8 cellular contexts compared by ENCODE assay signal in the genomic region with DNA sequence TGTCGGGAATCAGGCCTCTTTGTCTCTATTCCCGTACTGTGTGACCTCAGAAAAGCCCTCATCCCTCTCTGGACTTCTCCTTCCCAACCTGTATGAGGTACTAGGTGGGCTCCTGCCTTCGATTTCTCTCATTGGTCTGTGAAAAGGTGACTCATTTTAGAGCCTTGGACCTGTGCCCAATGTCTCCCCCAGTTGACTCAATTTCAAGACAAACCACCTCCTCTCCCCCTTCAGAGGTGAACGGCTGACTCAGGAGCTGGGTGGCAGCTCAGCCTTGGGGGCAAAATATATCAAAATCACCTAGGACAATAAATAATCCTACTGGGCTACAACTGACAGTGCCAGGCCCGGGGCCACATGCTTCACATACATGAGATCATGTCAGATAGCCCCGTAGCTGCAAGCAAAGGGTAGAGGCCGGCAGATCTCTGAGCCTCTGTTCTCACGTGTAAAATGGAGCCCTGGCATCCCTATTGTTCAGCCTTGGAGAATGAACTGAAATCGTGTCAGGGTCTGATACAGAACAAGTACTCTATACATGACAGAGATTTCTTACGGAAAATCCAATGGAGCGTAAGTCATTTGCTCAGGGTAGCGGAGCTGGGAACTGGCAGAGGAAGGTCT. TPM values are rescaled to one million over a fixed set of nuclear protein-coding genes. Genes with fewer than 3 reads are reported as not detected.
DNase-seq lines count a peak whose midpoint lies in the region; ATAC-seq and TF ChIP-seq lines count a peak whose summit lies in the region.

No MANE protein-coding gene starts in this region.

- ATAC-seq in lower lobe of right lung = no peak
- no peak for ATAC-seq in GM19328 (IDR thresholded peaks at IDR 0.05; ENCODE audit: unreplicated experiment)
- ATAC-seq in HG03442 (IDR thresholded peaks at IDR 0.05; ENCODE audit: unreplicated experiment) = no peak

- H3K9me3 ChIP-seq in lower lobe of right lung = no peaks in the 10 kb centered on the region

- intact Hi-C loops in lower lobe of right lung (cut with DNase I) = no loop called here

- H3K4me1 ChIP-seq in lower lobe of right lung = peaks cover 50% of the 10 kb centered on the region

- TF ChIP-seq CTCF in cardiac fibroblast (IDR thresholded peaks at IDR 0.05; ENCODE audit: low read depth, low read length) = no peak
- no peak for TF ChIP-seq CTCF in lower lobe of right lung (IDR thresholded peaks at IDR 0.05)

- DNase-seq in NK-92 treated with Interleukin-12 subunit alpha and Interleukin-12 subunit beta, amount 100 ng/mL, for 24 hours (lab: John Stamatoyannopoulos, UW) = peak; percentile 18
- DNase-seq in NK-92 (lab: John Stamatoyannopoulos, UW; ENCODE audit: unreplicated experiment) (no peak), T1000 (lab: John Stamatoyannopoulos, UW) (peak; percentile 84), cardiac fibroblast (ENCODE audit: low read depth in 2 of 2) (peak in 1 of 2 donors; percentile 98), lower lobe of right lung (no peak)
- DNase-seq in stimulated activated CD8-positive, alpha-beta memory T cell treated with anti-CD3 and anti-CD28 coated beads, Interleukin-15, amount 100 ng/mL, for 1 hour (ENCODE audit: low read depth) = peak; percentile 50

- H3K36me3 ChIP-seq in lower lobe of right lung = peaks cover 19% of the 10 kb centered on the region

- H3K27me3 ChIP-seq in lower lobe of right lung (ENCODE audit: low read depth) = no peaks in the 10 kb centered on the region

- peak overlapping the region; percentile 61 to 92 for H3K4me3 ChIP-seq in cardiac fibroblast (replicated peaks in 1 of 2; ENCODE audit: low read depth in 2 of 2, low read length in 2 of 2)
- peak overlapping the region; percentile 90 for H3K4me3 ChIP-seq in lower lobe of right lung

- peak overlapping the region; percentile 99 for H3K27ac ChIP-seq in lower lobe of right lung

RNA-seq across cellular contexts. Expression of gene COQ8B, which starts 0.5 kb away (rescaled TPM):
- 43.9 TPM for total RNA-seq in lower lobe of right lung

RNA-seq across cellular contexts. Expression of gene ITPKC, which starts 0.8 kb away (rescaled TPM):
- 34.9 TPM for total RNA-seq in lower lobe of right lung

RNA-seq across cellular contexts. Expression of gene NUMBL, which starts 25.7 kb away (rescaled TPM):
- 17.7 TPM for total RNA-seq in lower lobe of right lung

RNA-seq across cellular contexts. Expression of gene ACTMAP, which starts 34.1 kb away (rescaled TPM):
- total RNA-seq in lower lobe of right lung = 17.6 TPM

RNA-seq across cellular contexts. Expression of gene SNRPA, which starts 34.9 kb away (rescaled TPM):
- 44.8 TPM for total RNA-seq in lower lobe of right lung

Comparison
In these comparisons a context has a peak if more than half of its experiments do, and no peak if none do; other contexts are left out.
1. DNase-seq: peak in NK-92 treated with Interleukin-12 subunit alpha and Interleukin-12 subunit beta, amount 100 ng/mL, for 24 hours (single experiment), T1000 (single experiment) and stimulated activated CD8-positive, alpha-beta memory T cell treated with anti-CD3 and anti-CD28 coated beads, Interleukin-15, amount 100 ng/mL, for 1 hour (single experiment); none in NK-92 (single experiment) and lower lobe of right lung (single experiment).